In genomic region chr17:69733171-69734014, GRCh38 we compare ENCODE assay signal across 10 cellular contexts.
DNase-seq lines count a peak whose midpoint lies in the region; FAIRE-seq and TF ChIP-seq lines count a peak whose summit lies in the region.
"Had no signal": no experiment of that assay in that cellular context is flagged by ENCODE, and none has a peak within 500 bp of the region (broad histone marks: within the 10 kb centered on the region; RNA-seq: fewer than 3 reads in every experiment).

No MANE protein-coding gene starts in this region.

- DNase-seq in DMS 273 treated with DMSO at 0.1 percent for 48 hours (lab: John Stamatoyannopoulos, UW) (peak; percentile 42), NCI-H2196 treated with DMSO at 0.1 percent for 48 hours (lab: John Stamatoyannopoulos, UW; ENCODE audit: unreplicated experiment) (peak; percentile 24), H1 (ENCODE audit: low read depth in 1 of 2, low spot score in 2 of 2) (no peak), myocyte (ENCODE audit: low read depth) (peak; percentile 85), NOMO-1 treated with dmso at 0.1 percent for 144 hours (lab: John Stamatoyannopoulos, UW; ENCODE audit: unreplicated experiment) (no peak), H9 (no peak)
- no peak for DNase-seq in activated CD4-positive, alpha-beta T cell treated with anti-CD3 and anti-CD28 coated beads for 48 hours
- DNase-seq in stimulated activated CD4-positive, alpha-beta T cell treated with anti-CD3 and anti-CD28 coated beads, Interleukin-2, amount 100 ng/mL, for 24 hours, result no peak
- DNase-seq: endodermal cell had no signal

- H2AFZ ChIP-seq in H1 (ENCODE audit: low read length) (0 out of 2 replicates have a peak overlapping the region, but pooled peaks have one; percentile 6), H9 (ENCODE audit: low read length) (no peak overlapping the region)

- peaks cover 0 to 6% of the 10 kb centered on the region in 2 experiments; a peak in 3 of 5 replicates for H3K9me3 Mint-ChIP-seq in H9

- H4K5ac ChIP-seq in H1 (ENCODE audit: insufficient read length, low read depth, low read length), result no peak overlapping the region
- H4K5ac ChIP-seq in H9 (ENCODE audit: insufficient read length, low read depth, low read length), result no peak overlapping the region

- H3K4me1 ChIP-seq in H1 (replicated peaks in 1 of 4; ENCODE audit: control insufficient read depth in 3 of 4, insufficient read depth in 4 of 4, low read length in 3 of 4) (no peaks in the 10 kb centered on the region), H9 (ENCODE audit: insufficient read depth, low read length) (no peaks in the 10 kb centered on the region)

- H2BK12ac ChIP-seq in H1 (ENCODE audit: low read depth, low read length) (no peak overlapping the region), H9 (ENCODE audit: insufficient read length, low read depth, low read length) (no peak overlapping the region)

- TF ChIP-seq POLR2A in H1 (IDR thresholded peaks at IDR 0.05; ENCODE audit: control extremely low read depth in 1 of 2, low read depth in 2 of 2, low read length in 2 of 2), result no peak

- H3K36me3 Mint-ChIP-seq in H9 (ENCODE audit: insufficient read depth in 1 of 3, low read depth in 3 of 3), result no peaks in the 10 kb centered on the region

- no peak overlapping the region for H2BK120ac ChIP-seq in H1 (replicated peaks; ENCODE audit: low read depth, low read length)
- H2BK120ac ChIP-seq in H9 (ENCODE audit: low read depth, low read length, poor library complexity, severe bottlenecking), result no peak overlapping the region

- no peaks in the 10 kb centered on the region for H3K27me3 ChIP-seq in H1 (replicated peaks in 1 of 4; ENCODE audit: control insufficient read depth in 3 of 4, extremely low read depth in 1 of 4, insufficient read depth in 3 of 4, low read length in 3 of 4)
- H3K27me3 ChIP-seq in H9 (ENCODE audit: insufficient read depth, low read length), result no peaks in the 10 kb centered on the region

- no peak overlapping the region for H3K23ac ChIP-seq in H1 (ENCODE audit: insufficient read length)
- H3K23ac ChIP-seq in H9 (ENCODE audit: insufficient read length, low read depth, low read length), result no peak overlapping the region

- no peaks in the 10 kb centered on the region for H3K23me2 ChIP-seq in H1 (ENCODE audit: low read depth, low read length)
- no peaks in the 10 kb centered on the region for H3K23me2 ChIP-seq in H9 (ENCODE audit: insufficient read length, low read depth, low read length, poor library complexity, severe bottlenecking)

- WGBS in H1 (ENCODE audit: extremely low coverage in 1 of 2, insufficient coverage in 1 of 2, insufficient read length in 1 of 2, insufficient replicate concordance in 2 of 2, low coverage in 1 of 2, low lambda C conversion rate in 2 of 2, missing lambda C conversion rate in 1 of 2), 2 experiments, result 91% methylated on average over 3 of the region's 3 CpGs; no CpG with 5 or more reads in 1 of the 2 experiments
- WGBS in H9 (ENCODE audit: extremely low coverage, insufficient read length, low lambda C conversion rate), result no CpG with 5 or more reads among the region's 3 CpGs

- peak; percentile 52 for FAIRE-seq in H1 (lab: Jason Lieb, UNC)

- no peak overlapping the region for H3K4me2 ChIP-seq in H1 (ENCODE audit: insufficient read depth in 1 of 2, low read depth in 2 of 2, low read length in 2 of 2)
- H3K4me2 ChIP-seq in H9 (ENCODE audit: insufficient read depth, insufficient read length, low read length), result no peak overlapping the region

- peaks cover 2 to 3% of the 10 kb centered on the region in 2 experiments; a peak in 2 of 4 replicates for H3K4me1 Mint-ChIP-seq in H9
- H3K4me1 Mint-ChIP-seq: endodermal cell had no signal

- no peak overlapping the region for H4K8ac ChIP-seq in H1 (ENCODE audit: extremely low read depth, insufficient read depth, low read length)
- H4K8ac ChIP-seq in H9 (replicated peaks; ENCODE audit: insufficient read length, low read depth, low read length), result no peak overlapping the region

- H2AK5ac ChIP-seq in H1 (ENCODE audit: low read depth, low read length) (no peak overlapping the region), H9 (ENCODE audit: insufficient read length, low read length) (no peak overlapping the region)

- no peak overlapping the region for H3K27ac ChIP-seq in H1 (ENCODE audit: low read depth, low read length)
- H3K27ac ChIP-seq in H9 (ENCODE audit: insufficient read length, low read depth, low read length), result no peak overlapping the region

- H3K18ac ChIP-seq in H1 (ENCODE audit: extremely low read depth, low read length) (no peak overlapping the region), H9 (ENCODE audit: insufficient read length, low read depth, low read length) (no peak overlapping the region)

- H4K91ac ChIP-seq in H1 (replicated peaks; ENCODE audit: insufficient read length, low read length) (no peak overlapping the region), H9 (ENCODE audit: insufficient read length, low read depth, low read length) (no peak overlapping the region)

- no peak overlapping the region for H2BK20ac ChIP-seq in H1 (ENCODE audit: low read length)
- H2BK20ac ChIP-seq in H9 (ENCODE audit: low read depth, low read length, poor library complexity, severe bottlenecking), result no peak overlapping the region

- no peaks in the 10 kb centered on the region; the same call in 1 of the 2 replicates for H3K27me3 Mint-ChIP-seq in H9 (ENCODE audit: low read depth)

- no peak overlapping the region for H3K4ac ChIP-seq in H1 (replicated peaks; ENCODE audit: insufficient read length, low read depth, low read length)
- no peak overlapping the region for H3K4ac ChIP-seq in H9 (ENCODE audit: low read depth, low read length)

- H3K9me3 ChIP-seq in H1 (ENCODE audit: insufficient read depth in 2 of 2, low read depth in 1 of 2, low read length in 1 of 2), result no peaks in the 10 kb centered on the region
- no peaks in the 10 kb centered on the region for H3K9me3 ChIP-seq in H9 (ENCODE audit: control insufficient read depth, low read depth, low read length)

- H3K36me3 ChIP-seq in H1 (ENCODE audit: control insufficient read depth in 2 of 4, insufficient read depth in 4 of 4, low read length in 3 of 4), result no peaks in the 10 kb centered on the region

- H3T11ph ChIP-seq in H9 (ENCODE audit: low read length), result no peak overlapping the region

- TF ChIP-seq CTCF in H1 (IDR thresholded peaks at IDR 0.05; ENCODE audit: control extremely low read depth in 1 of 3, insufficient read depth in 1 of 3, low read depth in 1 of 3, low read length in 3 of 3) (no peak), H9 (conservative IDR thresholded peaks at IDR 0.05) (no peak)

- H4K20me1 ChIP-seq in H1 (replicated peaks in 1 of 2; ENCODE audit: control insufficient read depth in 1 of 2, insufficient read depth in 2 of 2, low read length in 2 of 2) (no peaks in the 10 kb centered on the region), H9 (ENCODE audit: control insufficient read depth, insufficient read depth, insufficient read length) (no peaks in the 10 kb centered on the region)

- no peak overlapping the region for H3K4me3 ChIP-seq in H1 (ENCODE audit: extremely low read depth in 1 of 4, insufficient read depth in 2 of 4, low read depth in 3 of 4, low read length in 4 of 4)

- no peaks in the 10 kb centered on the region for H3K79me2 ChIP-seq in H1 (ENCODE audit: control insufficient read depth in 1 of 2, insufficient read depth in 2 of 2, low read length in 2 of 2)
- no peaks in the 10 kb centered on the region for H3K79me2 ChIP-seq in H9 (ENCODE audit: insufficient read depth, low read length)

- H3K4me3 Mint-ChIP-seq in H9, result no peak overlapping the region
- H3K4me3 Mint-ChIP-seq: endodermal cell had no signal

- H3K14ac ChIP-seq in H1 (ENCODE audit: insufficient read length), result no peak overlapping the region
- no peak overlapping the region for H3K14ac ChIP-seq in H9 (ENCODE audit: insufficient read depth, low read length)

- no peak overlapping the region for H2BK5ac ChIP-seq in H1 (ENCODE audit: low read depth, low read length)
- no peak overlapping the region for H2BK5ac ChIP-seq in H9 (ENCODE audit: insufficient read length, low read length)

- H3K9ac ChIP-seq in H1 (replicated peaks in 1 of 4; ENCODE audit: extremely low read depth in 1 of 4, low read depth in 3 of 4, low read length in 3 of 4) (no peak overlapping the region), H9 (ENCODE audit: extremely low read depth, insufficient read length, low read length) (no peak overlapping the region)

- TF ChIP-seq RAD21 in H1 (IDR thresholded peaks at IDR 0.05 in 1 of 2, conservative IDR thresholded peaks at IDR 0.05 in 1 of 2; ENCODE audit: low read depth in 2 of 2, low read length in 2 of 2), result no peak

- TF ChIP-seq EP300 in H1 (IDR thresholded peaks at IDR 0.05; ENCODE audit: borderline replicate concordance in 1 of 2, low read depth in 2 of 2, low read length in 2 of 2), result no peak

- 0 out of 7 replicates have a peak overlapping the region, but pooled peaks of 1 of the 3 experiments have one; percentile 68 for H3K27ac Mint-ChIP-seq in H9
- H3K27ac Mint-ChIP-seq: endodermal cell, progenitor cell of endocrine pancreas had no signal

- H2BK15ac ChIP-seq in H1 (ENCODE audit: low read length), result no peak overlapping the region
- no peak overlapping the region for H2BK15ac ChIP-seq in H9 (ENCODE audit: low read depth, low read length)

- no peaks in the 10 kb centered on the region for H3K79me1 ChIP-seq in H1 (ENCODE audit: low read depth, low read length)
- H3K79me1 ChIP-seq in H9 (ENCODE audit: insufficient read depth, low read depth, low read length, poor library complexity, severe bottlenecking), result no peaks in the 10 kb centered on the region

- CTCF ChIA-PET in H1 (lab: Charles Lee; ENCODE audit: partially characterized antibody), result interaction anchor here (0.8 to 1.8 kb wide), 4 partner anchors 10 to 29 kb away, joined by 3 to 4 read pairs (median 3); no protein-coding TSS in a partner anchor

- POLR2A ChIA-PET in H1 (lab: Charles Lee; ENCODE audit: partially characterized antibody), result no interaction called here

- H3K56ac ChIP-seq in H1 (replicated peaks; ENCODE audit: insufficient read length, low read depth, low read length), result no peak overlapping the region
- no peak overlapping the region for H3K56ac ChIP-seq in H9 (ENCODE audit: insufficient read length, low read depth, low read length)

TF ChIP-seq in H1, 55 proteins besides CTCF, POLR2A, EP300 and RAD21 (continues in another document):
- TF ChIP-seq, protein P1, sequence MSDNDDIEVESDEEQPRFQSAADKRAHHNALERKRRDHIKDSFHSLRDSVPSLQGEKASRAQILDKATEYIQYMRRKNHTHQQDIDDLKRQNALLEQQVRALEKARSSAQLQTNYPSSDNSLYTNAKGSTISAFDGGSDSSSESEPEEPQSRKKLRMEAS (IDR thresholded peaks at IDR 0.05), result no peak
- no peak for TF ChIP-seq SAP30 (IDR thresholded peaks at IDR 0.05; ENCODE audit: insufficient read depth, insufficient replicate concordance, low read length)
- no peak for TF ChIP-seq HDAC2 (IDR thresholded peaks at IDR 0.05; ENCODE audit: borderline replicate concordance in 1 of 2, low read depth in 2 of 2, low read length in 2 of 2)
- TF ChIP-seq SUZ12 (IDR thresholded peaks at IDR 0.05; ENCODE audit: low read length), result no peak
- no peak for TF ChIP-seq CBX8 (IDR thresholded peaks at IDR 0.05; ENCODE audit: borderline replicate concordance, low read depth, low read length)
- TF ChIP-seq SRF (IDR thresholded peaks at IDR 0.05; ENCODE audit: low read depth, low read length), result no peak
- no peak for TF ChIP-seq TBP (IDR thresholded peaks at IDR 0.05; ENCODE audit: low read depth, low read length)
- TF ChIP-seq GABPA (IDR thresholded peaks at IDR 0.05; ENCODE audit: borderline replicate concordance, insufficient read depth, low read length), result no peak

Comparison
In these comparisons a context has a peak if more than half of its experiments do, and no peak if none do; other contexts are left out.
1. DNase-seq: peak in DMS 273 treated with DMSO at 0.1 percent for 48 hours (single experiment), NCI-H2196 treated with DMSO at 0.1 percent for 48 hours (single experiment) and myocyte (single experiment); none in H1 (0 of 2), NOMO-1 treated with dmso at 0.1 percent for 144 hours (single experiment), activated CD4-positive, alpha-beta T cell treated with anti-CD3 and anti-CD28 coated beads for 48 hours (single experiment), stimulated activated CD4-positive, alpha-beta T cell treated with anti-CD3 and anti-CD28 coated beads, Interleukin-2, amount 100 ng/mL, for 24 hours (0 of 2) and H9 (single experiment).